1 cellular context compared by ENCODE assay signal in genomic region chr6:169252805-169253189, GRCh38.
TF ChIP-seq lines count a peak whose summit lies in the region.

No MANE protein-coding gene starts in this region.

TF ChIP-seq in liver, 16 proteins besides CTCF, POLR2A, EP300 and RAD21 (continued from another document):
- TF ChIP-seq MAX (IDR thresholded peaks at IDR 0.05): no peak
- TF ChIP-seq RXRA (IDR thresholded peaks at IDR 0.05): no peak
- no peak for TF ChIP-seq HNF4A (conservative IDR thresholded peaks at IDR 0.05)
- no peak for TF ChIP-seq TAF1 (conservative IDR thresholded peaks at IDR 0.05)
- TF ChIP-seq GABPA (IDR thresholded peaks at IDR 0.05 in 1 of 2, conservative IDR thresholded peaks at IDR 0.05 in 1 of 2): no peak
- no peak for TF ChIP-seq JUND (IDR thresholded peaks at IDR 0.05)
- no peak for TF ChIP-seq REST (IDR thresholded peaks at IDR 0.05)
- no peak for TF ChIP-seq SP1 (IDR thresholded peaks at IDR 0.05)
- no peak for TF ChIP-seq YY1 (IDR thresholded peaks at IDR 0.05)
